13 cellular contexts compared by ENCODE assay signal in the genomic region with DNA sequence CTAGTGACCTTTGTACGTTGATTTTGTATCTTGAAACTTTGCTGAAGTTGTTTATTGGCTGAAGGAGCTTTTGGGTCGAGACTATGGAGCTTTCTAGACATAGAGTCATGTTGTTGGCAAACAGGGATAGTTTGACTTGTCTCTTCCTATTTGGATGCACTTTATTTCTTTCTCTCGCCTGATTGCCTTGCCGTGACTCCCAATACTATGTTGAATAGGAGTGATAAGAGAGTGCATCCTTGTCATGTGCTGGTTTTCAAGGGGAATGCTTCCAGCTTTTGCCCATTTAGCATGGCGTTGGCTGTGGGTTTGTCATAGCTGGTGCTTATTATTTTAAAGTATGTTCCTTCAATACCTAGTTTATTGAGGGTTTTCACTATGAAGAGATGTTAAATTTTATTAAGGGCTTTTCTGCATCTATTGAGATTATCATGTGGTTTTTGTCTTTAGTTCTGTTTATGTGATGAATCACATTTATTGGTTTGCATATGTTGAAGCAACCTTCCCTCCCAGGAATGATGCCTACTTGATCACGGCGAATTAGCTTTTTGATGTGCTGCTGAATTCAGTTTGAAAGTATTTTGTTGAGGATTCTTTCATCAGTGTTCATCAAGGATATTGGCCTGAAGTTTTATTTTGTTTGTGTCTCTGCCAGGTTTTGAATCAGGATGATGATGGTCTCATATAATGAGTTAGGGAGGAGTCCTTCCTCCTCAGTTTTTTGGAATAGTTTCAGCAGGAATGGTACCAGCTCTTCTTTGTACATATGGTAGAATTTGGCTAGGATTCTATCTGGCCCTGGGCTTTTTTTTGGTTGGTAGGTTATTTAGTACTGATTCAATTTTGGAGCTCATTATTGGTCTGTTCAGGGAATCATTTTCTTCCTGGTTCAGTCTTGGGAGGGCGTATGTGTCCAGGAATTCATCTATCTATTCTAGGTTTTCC.
A peak's percentile ranks its signal among the peaks of the same experiment; 100 is the strongest.
DNase-seq lines count a peak whose midpoint lies in the region; ATAC-seq and TF ChIP-seq lines count a peak whose summit lies in the region.
"Had no signal": no experiment of that assay in that cellular context is flagged by ENCODE, and none has a peak within 500 bp of the region (broad histone marks: within the 10 kb centered on the region; RNA-seq: fewer than 3 reads in every experiment).

No MANE protein-coding gene starts in this region.

- peaks cover 9% of the 10 kb centered on the region for H3K4me1 Mint-ChIP-seq in chondrocyte (ENCODE audit: low read depth)

- no peaks in the 10 kb centered on the region for H3K9me3 ChIP-seq in right atrium auricular region
- H3K9me3 ChIP-seq: lower lobe of right lung had no signal

- no peak overlapping the region for H3K4me3 Mint-ChIP-seq in chondrocyte (ENCODE audit: unreplicated experiment)
- H3K4me3 Mint-ChIP-seq: neural crest cell had no signal

- H3K27ac Mint-ChIP-seq in chondrocyte (ENCODE audit: unreplicated experiment), result no peak overlapping the region

- CTCF ChIA-PET in AG04449 (lab: Yijun Ruan, JAX), result interaction anchor here (2.8 kb wide), 1 partner anchor 46 kb away, joined by 14 read pairs; no protein-coding TSS in a partner anchor

- H3K9me3 Mint-ChIP-seq in chondrocyte (ENCODE audit: low read depth), result no peaks in the 10 kb centered on the region
- H3K9me3 Mint-ChIP-seq: neural crest cell had no signal

- peaks cover 0 to 14% of the 10 kb centered on the region in 2 donors for H3K4me1 ChIP-seq in right atrium auricular region
- H3K4me1 ChIP-seq: lower lobe of right lung had no signal

- ATAC-seq in GM21381 (IDR thresholded peaks at IDR 0.05; ENCODE audit: unreplicated experiment) (no peak), HG03175 (IDR thresholded peaks at IDR 0.05; ENCODE audit: unreplicated experiment) (no peak)
- ATAC-seq: lower lobe of right lung had no signal

- H3K27ac ChIP-seq in right atrium auricular region, result no peak overlapping the region
- H3K27ac ChIP-seq: lower lobe of right lung, WERI-Rb-1 had no signal

- no peaks in the 10 kb centered on the region for H3K36me3 Mint-ChIP-seq in chondrocyte (ENCODE audit: low read depth)

- DNase-seq in AG04449 (ENCODE audit: low read depth, low spot score) (peak; percentile 82), HS-5 (ENCODE audit: low read depth) (peak; percentile 87), astrocyte of the hippocampus (ENCODE audit: low read depth, low spot score) (peak; percentile 60), iris pigment epithelial cell (ENCODE audit: low read depth) (peak; percentile 87), right atrium auricular region (ENCODE audit: low spot score) (no peak), chondrocyte (ENCODE audit: low spot score) (no peak)
- DNase-seq: activated effector memory CD4-positive, alpha-beta T cell treated with anti-CD3 and anti-CD28 coated beads, Interleukin-2, amount 50 U/mL, for 16 hours; caudate nucleus; lower lobe of right lung; WERI-Rb-1 had no signal

- no peak for TF ChIP-seq CTCF in AG04449 (IDR thresholded peaks at IDR 0.05; ENCODE audit: insufficient read depth, low read length, missing control alignments)
- no peak for TF ChIP-seq CTCF in right atrium auricular region (IDR thresholded peaks at IDR 0.05)
- TF ChIP-seq CTCF in chondrocyte (IDR thresholded peaks at IDR 0.05), result no peak

- peaks cover 10% of the 10 kb centered on the region for H3K27me3 Mint-ChIP-seq in chondrocyte (ENCODE audit: low read depth)

- H3K27me3 ChIP-seq in right atrium auricular region, result no peaks in the 10 kb centered on the region

- no peaks in the 10 kb centered on the region for H3K36me3 ChIP-seq in right atrium auricular region
- H3K36me3 ChIP-seq: lower lobe of right lung, WERI-Rb-1 had no signal

- H3K4me3 ChIP-seq in AG04449 (ENCODE audit: low read depth, low read length), result no peak overlapping the region
- H3K4me3 ChIP-seq in right atrium auricular region, result no peak overlapping the region
- H3K4me3 ChIP-seq: lower lobe of right lung had no signal

- POLR2A ChIA-PET in AG04449 (lab: Yijun Ruan, JAX), result interaction anchor here (0.6 kb wide), 1 partner anchor 27 kb away, joined by 3 read pairs; no protein-coding TSS in a partner anchor

Comparison
In these comparisons a context has a peak if more than half of its experiments do, and no peak if none do; other contexts are left out.
1. DNase-seq: peak in AG04449 (single experiment), HS-5 (single experiment), astrocyte of the hippocampus (single experiment) and iris pigment epithelial cell (single experiment); none in right atrium auricular region (single experiment) and chondrocyte (single experiment).